Comparison of ENCODE assay signal across 8 cellular contexts in genomic region chr9:119365291-119366027, GRCh38. TPM values are rescaled to one million over a fixed set of nuclear protein-coding genes. Genes with fewer than 3 reads are reported as not detected.
DNase-seq lines count a peak whose midpoint lies in the region; ATAC-seq and TF ChIP-seq lines count a peak whose summit lies in the region.

No MANE protein-coding gene starts in this region.

- ATAC-seq in right lobe of liver (peak in 3 of 4 donors; percentile 35 to 53 (median 40)), HG03280 (IDR thresholded peaks at IDR 0.05; ENCODE audit: unreplicated experiment) (no peak), GM18873 (IDR thresholded peaks at IDR 0.05; ENCODE audit: low FRiP score, unreplicated experiment) (no peak)

- in situ Hi-C loops in astrocyte of the spinal cord (cut with HindIII; ENCODE audit: low sequenced_read_pairs): no loop called here

- H3K9me3 ChIP-seq in right lobe of liver: no peaks in the 10 kb centered on the region

- peak; percentile 25 for DNase-seq in SIG-M5 treated with dmso at 0.1 percent for 504 hours (lab: John Stamatoyannopoulos, UW; ENCODE audit: unreplicated experiment)
- no peak for DNase-seq in SIG-M5 (lab: John Stamatoyannopoulos, UW)
- peak; percentile 7 for DNase-seq in NCI-H1105 (lab: John Stamatoyannopoulos, UW)
- DNase-seq in astrocyte of the spinal cord (ENCODE audit: low read depth, low spot score): peak; percentile 9
- DNase-seq in right lobe of liver: no peak
- no peak for DNase-seq in T-helper 1 cell

- H3K4me1 ChIP-seq in right lobe of liver: peaks cover 0 to 6% (median 0%) of the 10 kb centered on the region in 4 donors

- no peaks in the 10 kb centered on the region for H3K36me3 ChIP-seq in right lobe of liver

- no peak overlapping the region for H3K27ac ChIP-seq in right lobe of liver

- WGBS in right lobe of liver (ENCODE audit: insufficient coverage, low coverage, low lambda C conversion rate, missing lambda C conversion rate): 8% methylated on average over 8 of the region's 9 CpGs

- TF ChIP-seq POLR2A in right lobe of liver (IDR thresholded peaks at IDR 0.05): no peak

- H3K4me3 ChIP-seq in astrocyte of the spinal cord (ENCODE audit: low read depth, low read length): no peak overlapping the region
- no peak overlapping the region for H3K4me3 ChIP-seq in right lobe of liver

- intact Hi-C loops in right lobe of liver (cut with DNase I): no loop called here

- TF ChIP-seq CTCF in astrocyte of the spinal cord (IDR thresholded peaks at IDR 0.05; ENCODE audit: low read depth, low read length) (peak; percentile 54), right lobe of liver (IDR thresholded peaks at IDR 0.05) (peak; percentile 31 to 51 (median 42))

- H3K27me3 ChIP-seq in right lobe of liver: no peaks in the 10 kb centered on the region

RNA-seq across cellular contexts. Expression of gene BRINP1, which starts 3.8 kb away (rescaled TPM):
- total RNA-seq in right lobe of liver: under 1 TPM in 5 of 6 experiments, not detected in 1; 0.09 to 0.43 (median 0.13) TPM

Comparison
In these comparisons a context has a peak if more than half of its experiments do, and no peak if none do; other contexts are left out.
1. DNase-seq: peak in SIG-M5 treated with dmso at 0.1 percent for 504 hours (single experiment), NCI-H1105 (single experiment) and astrocyte of the spinal cord (single experiment); none in SIG-M5 (single experiment), right lobe of liver (0 of 3) and T-helper 1 cell (0 of 5).
2. ATAC-seq: peak in right lobe of liver (3 of 4); none in HG03280 (single experiment) and GM18873 (single experiment).